ENCODE assay signal across 21 cellular contexts in genomic region chr10:75136346-75136745, GRCh38. TPM values are rescaled to one million over a fixed set of nuclear protein-coding genes. Genes with fewer than 3 reads are reported as not detected.
DNase-seq lines count a peak whose midpoint lies in the region; ATAC-seq and TF ChIP-seq lines count a peak whose summit lies in the region.
"Had no signal": no experiment of that assay in that cellular context is flagged by ENCODE, and none has a peak within 500 bp of the region (broad histone marks: within the 10 kb centered on the region; RNA-seq: fewer than 3 reads in every experiment).

No MANE protein-coding gene starts in this region.

- no CpG with 5 or more reads among the region's 1 CpG for WGBS in mesendoderm (ENCODE audit: extremely low coverage, insufficient coverage, low lambda C conversion rate)

- no peak overlapping the region for H2BK120ac ChIP-seq in mesendoderm (ENCODE audit: low read depth, low read length)

- no peak overlapping the region for H4K8ac ChIP-seq in mesendoderm (ENCODE audit: low read depth, low read length)

- DNase-seq in GM12865 (ENCODE audit: low read depth): peak; percentile 7
- DNase-seq in astrocyte of the hippocampus (ENCODE audit: low read depth, low spot score): peak; percentile 38
- peak; percentile 22 for DNase-seq in mesendoderm
- DNase-seq in NCI-H446 treated with DMSO at 0.1 percent for 48 hours (lab: John Stamatoyannopoulos, UW): no peak
- DNase-seq in stimulated activated CD4-positive, alpha-beta T cell treated with anti-CD3 and anti-CD28 coated beads, Interleukin-2, amount 100 ng/mL, for 48 hours: no peak
- DNase-seq in NCI-H1417 treated with DMSO at 0.1 percent for 48 hours (lab: John Stamatoyannopoulos, UW): no peak
- DNase-seq: activated CD4-positive, CD25-positive, alpha-beta regulatory T cell treated with anti-CD3 and anti-CD28 coated beads, Interleukin-2, amount 50 U/mL, for 72 hours; activated CD8-positive, alpha-beta memory T cell treated with anti-CD3 and anti-CD28 coated beads, Interleukin-2, amount 50 U/mL, for 4 hours; activated naive CD8-positive, alpha-beta T cell treated with anti-CD3 and anti-CD28 coated beads, Interleukin-2, amount 10 ng/mL, durations not matched to agents 7 days and 5 days; effector CD4-positive, alpha-beta T cell; islet precursor cell; Kasumi-1; midbrain; NCI-H1105 treated with DMSO at 0.1 percent for 48 hours; nucleus accumbens; right lobe of liver; T1000 had no signal

- no peak overlapping the region for H2AK5ac ChIP-seq in mesendoderm (ENCODE audit: low read length)

- H3K9ac ChIP-seq in mesendoderm (ENCODE audit: low read length): no peak overlapping the region

- H4K5ac ChIP-seq in mesendoderm (ENCODE audit: low read length): no peak overlapping the region

- H3K4ac ChIP-seq in mesendoderm (ENCODE audit: low read depth, low read length): no peak overlapping the region

- no peak for ATAC-seq in HG03108 (IDR thresholded peaks at IDR 0.05; ENCODE audit: unreplicated experiment)

- H3K4me1 ChIP-seq in ACC112 (ENCODE audit: control insufficient read depth, insufficient read depth, low read length, unreplicated experiment) (peaks cover 33% of the 10 kb centered on the region), mesendoderm (ENCODE audit: control insufficient read depth, low read depth, low read length) (peaks cover 3% of the 10 kb centered on the region)
- H3K4me1 ChIP-seq: breast epithelium, right lobe of liver had no signal

- peak overlapping the region; percentile 15; the same call in 1 of the 2 replicates for H3K27ac ChIP-seq in ACC112 (ENCODE audit: low read depth, low read length)
- no peak overlapping the region for H3K27ac ChIP-seq in mesendoderm (ENCODE audit: low read depth, low read length)
- H3K27ac ChIP-seq: breast epithelium, right lobe of liver, SK-N-MC had no signal

- no peaks in the 10 kb centered on the region for H3K27me3 ChIP-seq in ACC112 (ENCODE audit: insufficient read depth, low read length)
- no peaks in the 10 kb centered on the region for H3K27me3 ChIP-seq in mesendoderm (ENCODE audit: insufficient read depth, low read length, poor library complexity)
- H3K27me3 ChIP-seq: breast epithelium, right lobe of liver had no signal

- H3K79me1 ChIP-seq in mesendoderm (ENCODE audit: low read length): peaks cover 4% of the 10 kb centered on the region

- no peak for TF ChIP-seq CTCF in GM12865 (IDR thresholded peaks at IDR 0.05; ENCODE audit: insufficient read depth, low read depth, low read length, missing control alignments)

- H3K4me2 ChIP-seq in mesendoderm (ENCODE audit: low read length): no peak overlapping the region

- H2AFZ ChIP-seq in ACC112 (ENCODE audit: low read length, unreplicated experiment): no peak overlapping the region

- no peak overlapping the region for H2BK15ac ChIP-seq in mesendoderm (replicated peaks; ENCODE audit: low read depth)

- H3K4me3 ChIP-seq in ACC112 (ENCODE audit: low read depth, low read length) (no peak overlapping the region), GM12865 (ENCODE audit: low read depth, low read length) (no peak overlapping the region), mesendoderm (ENCODE audit: low read length) (no peak overlapping the region)
- H3K4me3 ChIP-seq: breast epithelium, right lobe of liver, SK-N-MC had no signal

- no peak overlapping the region for H3K18ac ChIP-seq in mesendoderm (ENCODE audit: low read length)

- H3K56ac ChIP-seq in mesendoderm (ENCODE audit: low read length): no peak overlapping the region

- no peaks in the 10 kb centered on the region for H3K36me3 ChIP-seq in ACC112 (ENCODE audit: insufficient read depth, low read length)
- H3K36me3 ChIP-seq in mesendoderm (ENCODE audit: control insufficient read depth, insufficient read depth, low read length): no peaks in the 10 kb centered on the region
- H3K36me3 ChIP-seq: breast epithelium, right lobe of liver had no signal

- no peak overlapping the region for H3K23ac ChIP-seq in mesendoderm (ENCODE audit: low read length)

- no peak overlapping the region for H2BK5ac ChIP-seq in mesendoderm (ENCODE audit: low read length)

- H3K79me2 ChIP-seq in ACC112 (ENCODE audit: control insufficient read depth, insufficient read depth, low read length, unreplicated experiment): peaks cover 46% of the 10 kb centered on the region
- peaks cover 2% of the 10 kb centered on the region for H3K79me2 ChIP-seq in mesendoderm (ENCODE audit: control insufficient read depth, insufficient read depth, low read length)

RNA-seq across cellular contexts. Expression of gene SAMD8, which starts 24.9 kb away (rescaled TPM):
- polyA plus RNA-seq in mesendoderm (2013, experiment 1 of 2): 7.3 TPM
- polyA plus RNA-seq in mesendoderm (2013, experiment 2 of 2): 7.9 TPM

Comparison
In these comparisons a context has a peak if more than half of its experiments do, and no peak if none do; other contexts are left out.
1. DNase-seq: peak in GM12865 (single experiment), astrocyte of the hippocampus (single experiment) and mesendoderm (single experiment); none in NCI-H446 treated with DMSO at 0.1 percent for 48 hours (single experiment), stimulated activated CD4-positive, alpha-beta T cell treated with anti-CD3 and anti-CD28 coated beads, Interleukin-2, amount 100 ng/mL, for 48 hours (0 of 2) and NCI-H1417 treated with DMSO at 0.1 percent for 48 hours (single experiment).